ENCODE assay signal across 1 cellular context in genomic region chr14:61558271-61558670, GRCh38.
TF ChIP-seq lines count a peak whose summit lies in the region.

No MANE protein-coding gene starts in this region.

TF ChIP-seq in HEK293, 187 proteins besides CTCF, POLR2A, EP300 and RAD21 (continued from another document):
- TF ChIP-seq ZNF221 (tag by site-specific recombination; IDR thresholded peaks at IDR 0.05; ENCODE audit: borderline replicate concordance) (0 out of 2 replicates have a peak, but pooled peaks have one; percentile 52), OSR2 (tag by site-specific recombination; IDR thresholded peaks at IDR 0.05) (peak; percentile 79), ZNF791 (tag by site-specific recombination; IDR thresholded peaks at IDR 0.05) (no peak), OVOL3 (tag by site-specific recombination; IDR thresholded peaks at IDR 0.05) (no peak), SCRT2 (tag by site-specific recombination; IDR thresholded peaks at IDR 0.05) (no peak), ZNF10 (tag by site-specific recombination; IDR thresholded peaks at IDR 0.05) (no peak), ZBTB6 (tag by site-specific recombination; IDR thresholded peaks at IDR 0.05) (no peak), ZNF585B (tag by site-specific recombination; IDR thresholded peaks at IDR 0.05) (0 out of 2 replicates have a peak, but pooled peaks have one; percentile 9), ZNF202 (tag by site-specific recombination; IDR thresholded peaks at IDR 0.05; ENCODE audit: borderline replicate concordance) (no peak), ZBTB48 (tag by site-specific recombination; IDR thresholded peaks at IDR 0.05) (peak; percentile 52; the same call in 1 of the 2 replicates), ZNF362 (tag by site-specific recombination; IDR thresholded peaks at IDR 0.05) (no peak), ZEB2 (tag by site-specific recombination; IDR thresholded peaks at IDR 0.05) (peak; percentile 69), ZBTB20 (tag by site-specific recombination; IDR thresholded peaks at IDR 0.05) (peak; percentile 28), ZNF311 (tag by site-specific recombination; IDR thresholded peaks at IDR 0.05; ENCODE audit: borderline replicate concordance) (no peak), ZNF555 (tag by site-specific recombination; conservative IDR thresholded peaks at IDR 0.05) (no peak), ZNF37A (tag by site-specific recombination; IDR thresholded peaks at IDR 0.05) (peak; percentile 20; the same call in 1 of the 2 replicates), ZNF404 (tag by site-specific recombination; IDR thresholded peaks at IDR 0.05) (no peak), WT1 (tag by site-specific recombination; IDR thresholded peaks at IDR 0.05) (peak; percentile 46; the same call in 1 of the 2 replicates), ZFP3 (tag by site-specific recombination; IDR thresholded peaks at IDR 0.05; ENCODE audit: low read depth) (no peak), ZNF621 (tag by site-specific recombination; IDR thresholded peaks at IDR 0.05) (no peak), ZNF366 (tag by site-specific recombination; conservative IDR thresholded peaks at IDR 0.05) (no peak), REPIN1 (tag by site-specific recombination; IDR thresholded peaks at IDR 0.05; ENCODE audit: low read depth) (no peak), ZNF549 (tag by site-specific recombination; IDR thresholded peaks at IDR 0.05) (peak; percentile 55; the same call in 1 of the 2 replicates), ZBTB7A (tag by site-specific recombination; IDR thresholded peaks at IDR 0.05; ENCODE audit: low read depth) (no peak), ZNF169 (tag by site-specific recombination; IDR thresholded peaks at IDR 0.05) (no peak), ZNF23 (tag by site-specific recombination; IDR thresholded peaks at IDR 0.05; ENCODE audit: borderline replicate concordance) (no peak), ZBTB17 (tag by site-specific recombination; IDR thresholded peaks at IDR 0.05) (0 out of 2 replicates have a peak, but pooled peaks have one; percentile 43), GLI4 (tag by site-specific recombination; IDR thresholded peaks at IDR 0.05) (no peak), BCL11B (tag by site-specific recombination; IDR thresholded peaks at IDR 0.05; ENCODE audit: low read depth) (no peak), ZNF654 (tag by site-specific recombination; IDR thresholded peaks at IDR 0.05; ENCODE audit: low read depth) (no peak), ZNF837 (tag by site-specific recombination; IDR thresholded peaks at IDR 0.05) (no peak), KLF7 (tag by site-specific recombination; IDR thresholded peaks at IDR 0.05; ENCODE audit: borderline replicate concordance) (no peak), ZNF335 (tag by site-specific recombination; conservative IDR thresholded peaks at IDR 0.05) (no peak), HIC1 (tag by site-specific recombination; IDR thresholded peaks at IDR 0.05) (no peak), ZNF776 (tag by site-specific recombination; IDR thresholded peaks at IDR 0.05; ENCODE audit: borderline replicate concordance) (no peak), AEBP2 (tag by site-specific recombination; IDR thresholded peaks at IDR 0.05; ENCODE audit: borderline replicate concordance) (no peak), GLIS2 (tag by site-specific recombination; IDR thresholded peaks at IDR 0.05) (peak; percentile 42; the same call in 1 of the 2 replicates), ZNF610 (tag by site-specific recombination; IDR thresholded peaks at IDR 0.05; ENCODE audit: borderline replicate concordance) (peak; percentile 73; the same call in 1 of the 2 replicates), ZNF2 (tag by site-specific recombination; IDR thresholded peaks at IDR 0.05) (peak; percentile 66; the same call in 1 of the 2 replicates), ZNF701 (tag by site-specific recombination; IDR thresholded peaks at IDR 0.05) (no peak), TRIM28 (IDR thresholded peaks at IDR 0.05; ENCODE audit: borderline replicate concordance, low read length) (no peak), PRDM1 (tag by site-specific recombination; IDR thresholded peaks at IDR 0.05) (no peak), HOXC10 (CRISPR knock-in tag; IDR thresholded peaks at IDR 0.05) (no peak), ZNF157 (tag by site-specific recombination; IDR thresholded peaks at IDR 0.05) (no peak), ZNF211 (tag by site-specific recombination; IDR thresholded peaks at IDR 0.05; ENCODE audit: low read depth) (no peak), ZNF626 (tag by site-specific recombination; IDR thresholded peaks at IDR 0.05) (no peak), PRDM4 (tag by site-specific recombination; IDR thresholded peaks at IDR 0.05) (peak; percentile 58; the same call in 1 of the 2 replicates), ZNF155 (tag by site-specific recombination; IDR thresholded peaks at IDR 0.05) (no peak), KLF9 (tag by site-specific recombination; IDR thresholded peaks at IDR 0.05; ENCODE audit: low read depth) (no peak), ZNF510 (tag by site-specific recombination; IDR thresholded peaks at IDR 0.05; ENCODE audit: insufficient replicate concordance) (no peak), ZBTB1 (tag by site-specific recombination; IDR thresholded peaks at IDR 0.05) (0 out of 2 replicates have a peak, but pooled peaks have one; percentile 54), ZNF140 (tag by site-specific recombination; IDR thresholded peaks at IDR 0.05) (no peak)
- TF ChIP-seq, protein P1, sequence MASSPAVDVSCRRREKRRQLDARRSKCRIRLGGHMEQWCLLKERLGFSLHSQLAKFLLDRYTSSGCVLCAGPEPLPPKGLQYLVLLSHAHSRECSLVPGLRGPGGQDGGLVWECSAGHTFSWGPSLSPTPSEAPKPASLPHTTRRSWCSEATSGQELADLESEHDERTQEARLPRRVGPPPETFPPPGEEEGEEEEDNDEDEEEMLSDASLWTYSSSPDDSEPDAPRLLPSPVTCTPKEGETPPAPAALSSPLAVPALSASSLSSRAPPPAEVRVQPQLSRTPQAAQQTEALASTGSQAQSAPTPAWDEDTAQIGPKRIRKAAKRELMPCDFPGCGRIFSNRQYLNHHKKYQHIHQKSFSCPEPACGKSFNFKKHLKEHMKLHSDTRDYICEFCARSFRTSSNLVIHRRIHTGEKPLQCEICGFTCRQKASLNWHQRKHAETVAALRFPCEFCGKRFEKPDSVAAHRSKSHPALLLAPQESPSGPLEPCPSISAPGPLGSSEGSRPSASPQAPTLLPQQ (tag by site-specific recombination; IDR thresholded peaks at IDR 0.05): peak; percentile 98
- TF ChIP-seq, protein P2, sequence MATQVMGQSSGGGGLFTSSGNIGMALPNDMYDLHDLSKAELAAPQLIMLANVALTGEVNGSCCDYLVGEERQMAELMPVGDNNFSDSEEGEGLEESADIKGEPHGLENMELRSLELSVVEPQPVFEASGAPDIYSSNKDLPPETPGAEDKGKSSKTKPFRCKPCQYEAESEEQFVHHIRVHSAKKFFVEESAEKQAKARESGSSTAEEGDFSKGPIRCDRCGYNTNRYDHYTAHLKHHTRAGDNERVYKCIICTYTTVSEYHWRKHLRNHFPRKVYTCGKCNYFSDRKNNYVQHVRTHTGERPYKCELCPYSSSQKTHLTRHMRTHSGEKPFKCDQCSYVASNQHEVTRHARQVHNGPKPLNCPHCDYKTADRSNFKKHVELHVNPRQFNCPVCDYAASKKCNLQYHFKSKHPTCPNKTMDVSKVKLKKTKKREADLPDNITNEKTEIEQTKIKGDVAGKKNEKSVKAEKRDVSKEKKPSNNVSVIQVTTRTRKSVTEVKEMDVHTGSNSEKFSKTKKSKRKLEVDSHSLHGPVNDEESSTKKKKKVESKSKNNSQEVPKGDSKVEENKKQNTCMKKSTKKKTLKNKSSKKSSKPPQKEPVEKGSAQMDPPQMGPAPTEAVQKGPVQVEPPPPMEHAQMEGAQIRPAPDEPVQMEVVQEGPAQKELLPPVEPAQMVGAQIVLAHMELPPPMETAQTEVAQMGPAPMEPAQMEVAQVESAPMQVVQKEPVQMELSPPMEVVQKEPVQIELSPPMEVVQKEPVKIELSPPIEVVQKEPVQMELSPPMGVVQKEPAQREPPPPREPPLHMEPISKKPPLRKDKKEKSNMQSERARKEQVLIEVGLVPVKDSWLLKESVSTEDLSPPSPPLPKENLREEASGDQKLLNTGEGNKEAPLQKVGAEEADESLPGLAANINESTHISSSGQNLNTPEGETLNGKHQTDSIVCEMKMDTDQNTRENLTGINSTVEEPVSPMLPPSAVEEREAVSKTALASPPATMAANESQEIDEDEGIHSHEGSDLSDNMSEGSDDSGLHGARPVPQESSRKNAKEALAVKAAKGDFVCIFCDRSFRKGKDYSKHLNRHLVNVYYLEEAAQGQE (tag by site-specific recombination; IDR thresholded peaks at IDR 0.05): no peak; the same call in 1 of the 2 replicates
